16 cellular contexts compared by ENCODE assay signal in the genomic region with DNA sequence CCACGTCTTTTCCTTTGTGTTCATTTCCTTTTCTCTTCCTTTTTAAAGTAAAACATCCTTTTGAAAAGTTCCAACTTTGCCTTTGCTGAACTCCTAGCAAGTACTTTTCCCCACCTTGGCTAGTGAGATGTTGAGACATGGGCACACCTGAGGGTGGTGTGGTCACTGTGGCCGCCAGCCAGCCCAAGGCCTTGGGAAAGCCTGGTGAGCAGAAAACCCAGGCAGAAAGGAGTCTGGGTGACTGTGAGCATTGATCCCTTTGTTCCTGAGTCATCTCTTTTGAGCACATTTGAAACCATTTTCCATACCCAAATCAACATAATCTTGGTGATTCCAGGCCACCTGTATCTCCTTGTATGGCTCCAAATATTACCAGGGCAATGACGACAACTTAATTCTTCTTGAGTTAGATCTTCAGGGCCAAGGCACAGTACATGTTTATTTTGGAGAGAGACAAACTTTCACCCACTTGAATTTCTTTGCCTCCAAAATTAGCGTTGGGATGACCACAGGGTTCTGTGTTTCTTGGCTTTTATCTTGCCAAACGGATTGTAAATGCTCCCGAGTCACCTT. TPM values are rescaled to one million over a fixed set of nuclear protein-coding genes. Genes with fewer than 3 reads are reported as not detected.
DNase-seq lines count a peak whose midpoint lies in the region; ATAC-seq and TF ChIP-seq lines count a peak whose summit lies in the region.
"Had no signal": no experiment of that assay in that cellular context is flagged by ENCODE, and none has a peak within 500 bp of the region (broad histone marks: within the 10 kb centered on the region; RNA-seq: fewer than 3 reads in every experiment).

No MANE protein-coding gene starts in this region.

- H3K36me3 ChIP-seq in brain microvascular endothelial cell (replicated peaks), result no peaks in the 10 kb centered on the region
- H3K36me3 ChIP-seq in liver (ENCODE audit: control insufficient read depth in 4 of 4, insufficient read depth in 3 of 4, low read depth in 1 of 4, low read length in 3 of 4), result peaks cover 0 to 2% (median 0%) of the 10 kb centered on the region in 4 donors
- no peaks in the 10 kb centered on the region for H3K36me3 ChIP-seq in adrenal gland (replicated peaks in 1 of 2)

- H3K9me3 Mint-ChIP-seq in HFFc6, result 0 out of 2 replicates have a peak, but pooled peaks cover under 1% of the 10 kb centered on the region
- H3K9me3 Mint-ChIP-seq: activated CD4-positive, alpha-beta memory T cell treated with anti-CD3 and anti-CD28 coated beads for 36 hours had no signal

- in situ Hi-C loops in brain microvascular endothelial cell (cut with HindIII; ENCODE audit: low pct_ligation_motif_present, low sequenced_read_pairs), result no loop called here
- in situ Hi-C loops in GM13976 (cut with MboI; ENCODE audit: low sequenced_read_pairs, unreplicated experiment), result no loop called here

- H3K9ac ChIP-seq in liver (ENCODE audit: low read depth in 1 of 2, low read length in 2 of 2), result no peak overlapping the region

- no peak for TF ChIP-seq RAD21 in liver (IDR thresholded peaks at IDR 0.05)

- no peak for ATAC-seq in HG02623 (IDR thresholded peaks at IDR 0.05; ENCODE audit: unreplicated experiment)

- H3K4me3 ChIP-seq in brain microvascular endothelial cell (ENCODE audit: low read depth, low read length) (no peak overlapping the region), liver (ENCODE audit: low read depth in 1 of 3, low read length in 3 of 3) (no peak overlapping the region), adrenal gland (no peak overlapping the region)
- H3K4me3 ChIP-seq: SK-N-MC had no signal

- H3K4me1 Mint-ChIP-seq in HFFc6 (ENCODE audit: low read depth), result peaks cover 94% of the 10 kb centered on the region
- H3K4me1 Mint-ChIP-seq: IgD-negative memory B cell had no signal

- H3K27ac Mint-ChIP-seq in HFFc6, result peak overlapping the region; percentile 65; the same call in 1 of the 2 replicates
- H3K27ac Mint-ChIP-seq: activated CD4-positive, alpha-beta memory T cell treated with anti-CD3 and anti-CD28 coated beads for 36 hours; IgD-negative memory B cell had no signal

- H3K27ac ChIP-seq in brain microvascular endothelial cell, result peak overlapping the region; percentile 20
- H3K27ac ChIP-seq in liver (ENCODE audit: low read depth in 1 of 2, low read length in 2 of 2), result peak overlapping the region; percentile 74 to 95
- H3K27ac ChIP-seq in adrenal gland, result peak overlapping the region in 2 of 5 donors; percentile 39 to 70
- H3K27ac ChIP-seq: SK-N-MC had no signal

- no peaks in the 10 kb centered on the region for H3K27me3 ChIP-seq in brain microvascular endothelial cell (replicated peaks)
- no peaks in the 10 kb centered on the region for H3K27me3 ChIP-seq in liver (ENCODE audit: control insufficient read depth in 4 of 4, insufficient read depth in 4 of 4, low read length in 3 of 4)
- H3K27me3 ChIP-seq in adrenal gland, result no peaks in the 10 kb centered on the region

- no peak for TF ChIP-seq CTCF in HFFc6 (IDR thresholded peaks at IDR 0.05)
- no peak for TF ChIP-seq CTCF in brain microvascular endothelial cell (IDR thresholded peaks at IDR 0.05; ENCODE audit: low read depth, low read length, missing control alignments)
- no peak for TF ChIP-seq CTCF in liver (IDR thresholded peaks at IDR 0.05; ENCODE audit: low read depth, low read length, missing input control)
- no peak for TF ChIP-seq CTCF in adrenal gland (IDR thresholded peaks at IDR 0.05)
- TF ChIP-seq CTCF in GM13976 (IDR thresholded peaks at IDR 0.05; ENCODE audit: borderline replicate concordance, control extremely low read depth, extremely low read depth, insufficient read depth, missing control alignments), result no peak

- H3K4me1 ChIP-seq in liver (ENCODE audit: control insufficient read depth in 4 of 4, insufficient read depth in 4 of 4, low read length in 3 of 4), result peaks cover 40 to 92% (median 68%) of the 10 kb centered on the region in 4 donors
- peaks cover 13 to 66% of the 10 kb centered on the region in 2 donors for H3K4me1 ChIP-seq in adrenal gland (replicated peaks in 1 of 2)

- H3K36me3 Mint-ChIP-seq in HFFc6 (ENCODE audit: low read depth), result peaks cover 5% of the 10 kb centered on the region
- H3K36me3 Mint-ChIP-seq: activated CD4-positive, alpha-beta memory T cell treated with anti-CD3 and anti-CD28 coated beads for 36 hours; IgD-negative memory B cell had no signal

- H3K4me3 Mint-ChIP-seq in HFFc6, result no peak overlapping the region
- H3K4me3 Mint-ChIP-seq: activated CD4-positive, alpha-beta memory T cell treated with anti-CD3 and anti-CD28 coated beads for 36 hours; IgD-negative memory B cell had no signal

- H3K27me3 Mint-ChIP-seq in HFFc6 (ENCODE audit: insufficient read depth), result peaks cover 3% of the 10 kb centered on the region

- WGBS in liver, result 49% methylated on average over 6 of the region's 6 CpGs
- WGBS in adrenal gland, 4 donors, result 67 to 83% (median 72%) methylated on average over 6 of the region's 6 CpGs

- intact Hi-C loops in adrenal gland (cut with DNase I), result no loop called here

- H3K9me3 ChIP-seq in liver (ENCODE audit: control insufficient read depth in 4 of 4, low read length in 3 of 4) (no peaks in the 10 kb centered on the region), adrenal gland (replicated peaks in 1 of 3) (no peaks in the 10 kb centered on the region)

- TF ChIP-seq POLR2A in adrenal gland (IDR thresholded peaks at IDR 0.05), result no peak

- DNase-seq in HFFc6 (no peak), brain microvascular endothelial cell (no peak), stromal cell of bone marrow (ENCODE audit: low read depth) (peak; percentile 65), adrenal gland (no peak), GM13976 (ENCODE audit: low spot score) (no peak)
- no peak for DNase-seq in activated CD4-positive, alpha-beta T cell treated with anti-CD3 and anti-CD28 coated beads for 4 hours
- DNase-seq: activated CD4-positive, alpha-beta memory T cell treated with anti-CD3 and anti-CD28 coated beads for 36 hours; GOT3; NCI-H1092; NCI-H2171 treated with DMSO at 0.1 percent for 48 hours; posterior cingulate gyrus; stimulated activated CD4-positive, alpha-beta T cell treated with anti-CD3 and anti-CD28 coated beads, Interleukin-2, amount 100 ng/mL, for 24 hours had no signal

TF ChIP-seq in liver, 16 proteins besides CTCF, POLR2A, EP300 and RAD21 (continues in another document):
- TF ChIP-seq, protein P1, sequence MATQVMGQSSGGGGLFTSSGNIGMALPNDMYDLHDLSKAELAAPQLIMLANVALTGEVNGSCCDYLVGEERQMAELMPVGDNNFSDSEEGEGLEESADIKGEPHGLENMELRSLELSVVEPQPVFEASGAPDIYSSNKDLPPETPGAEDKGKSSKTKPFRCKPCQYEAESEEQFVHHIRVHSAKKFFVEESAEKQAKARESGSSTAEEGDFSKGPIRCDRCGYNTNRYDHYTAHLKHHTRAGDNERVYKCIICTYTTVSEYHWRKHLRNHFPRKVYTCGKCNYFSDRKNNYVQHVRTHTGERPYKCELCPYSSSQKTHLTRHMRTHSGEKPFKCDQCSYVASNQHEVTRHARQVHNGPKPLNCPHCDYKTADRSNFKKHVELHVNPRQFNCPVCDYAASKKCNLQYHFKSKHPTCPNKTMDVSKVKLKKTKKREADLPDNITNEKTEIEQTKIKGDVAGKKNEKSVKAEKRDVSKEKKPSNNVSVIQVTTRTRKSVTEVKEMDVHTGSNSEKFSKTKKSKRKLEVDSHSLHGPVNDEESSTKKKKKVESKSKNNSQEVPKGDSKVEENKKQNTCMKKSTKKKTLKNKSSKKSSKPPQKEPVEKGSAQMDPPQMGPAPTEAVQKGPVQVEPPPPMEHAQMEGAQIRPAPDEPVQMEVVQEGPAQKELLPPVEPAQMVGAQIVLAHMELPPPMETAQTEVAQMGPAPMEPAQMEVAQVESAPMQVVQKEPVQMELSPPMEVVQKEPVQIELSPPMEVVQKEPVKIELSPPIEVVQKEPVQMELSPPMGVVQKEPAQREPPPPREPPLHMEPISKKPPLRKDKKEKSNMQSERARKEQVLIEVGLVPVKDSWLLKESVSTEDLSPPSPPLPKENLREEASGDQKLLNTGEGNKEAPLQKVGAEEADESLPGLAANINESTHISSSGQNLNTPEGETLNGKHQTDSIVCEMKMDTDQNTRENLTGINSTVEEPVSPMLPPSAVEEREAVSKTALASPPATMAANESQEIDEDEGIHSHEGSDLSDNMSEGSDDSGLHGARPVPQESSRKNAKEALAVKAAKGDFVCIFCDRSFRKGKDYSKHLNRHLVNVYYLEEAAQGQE (IDR thresholded peaks at IDR 0.05), result no peak
- TF ChIP-seq FOXA2 (IDR thresholded peaks at IDR 0.05) (no peak), YY1 (IDR thresholded peaks at IDR 0.05) (no peak), JUND (IDR thresholded peaks at IDR 0.05) (no peak), SP1 (IDR thresholded peaks at IDR 0.05) (no peak), FOXA1 (IDR thresholded peaks at IDR 0.05) (no peak), HNF4G (IDR thresholded peaks at IDR 0.05) (no peak), RXRA (IDR thresholded peaks at IDR 0.05) (no peak), NR2F2 (IDR thresholded peaks at IDR 0.05) (no peak), HNF4A (conservative IDR thresholded peaks at IDR 0.05) (no peak), EGR1 (IDR thresholded peaks at IDR 0.05; ENCODE audit: low read depth in 2 of 2) (no peak), TAF1 (conservative IDR thresholded peaks at IDR 0.05) (no peak), GABPA (IDR thresholded peaks at IDR 0.05 in 1 of 2, conservative IDR thresholded peaks at IDR 0.05 in 1 of 2) (no peak)
- TF ChIP-seq, protein P2, sequence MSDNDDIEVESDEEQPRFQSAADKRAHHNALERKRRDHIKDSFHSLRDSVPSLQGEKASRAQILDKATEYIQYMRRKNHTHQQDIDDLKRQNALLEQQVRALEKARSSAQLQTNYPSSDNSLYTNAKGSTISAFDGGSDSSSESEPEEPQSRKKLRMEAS (IDR thresholded peaks at IDR 0.05), result no peak
- TF ChIP-seq, protein P3, sequence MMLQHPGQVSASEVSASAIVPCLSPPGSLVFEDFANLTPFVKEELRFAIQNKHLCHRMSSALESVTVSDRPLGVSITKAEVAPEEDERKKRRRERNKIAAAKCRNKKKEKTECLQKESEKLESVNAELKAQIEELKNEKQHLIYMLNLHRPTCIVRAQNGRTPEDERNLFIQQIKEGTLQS (IDR thresholded peaks at IDR 0.05), result no peak

RNA-seq across cellular contexts. Expression of a gene that starts 14.5 kb away (rescaled TPM):
- total RNA-seq in HFFc6 (2021; fragmentation: NEBNext Ultra II Directional; extraction: Animal tissue kit (Norgen Biotek cat#: 25700)), result 100 to 1,000 TPM in 4 of 6 experiments, 10 to 100 TPM in 2; 93.5 to 115 (median 101) TPM
- total RNA-seq in liver (100 to 1,000 TPM in 1 of 2 donors, 10 to 100 TPM in 1; 51.5 to 193 TPM), adrenal gland (100 to 1,000 TPM; 124 to 307 (median 237) TPM)
- polyA plus RNA-seq in liver (10 to 100 TPM; 26.2 to 70.7 TPM), adrenal gland (100 to 1,000 TPM in 1 of 3 donors, 10 to 100 TPM in 2; 62.0 to 178 (median 65.2) TPM)
- polyA plus RNA-seq: IgD-negative memory B cell had no signal
